In the genomic region with DNA sequence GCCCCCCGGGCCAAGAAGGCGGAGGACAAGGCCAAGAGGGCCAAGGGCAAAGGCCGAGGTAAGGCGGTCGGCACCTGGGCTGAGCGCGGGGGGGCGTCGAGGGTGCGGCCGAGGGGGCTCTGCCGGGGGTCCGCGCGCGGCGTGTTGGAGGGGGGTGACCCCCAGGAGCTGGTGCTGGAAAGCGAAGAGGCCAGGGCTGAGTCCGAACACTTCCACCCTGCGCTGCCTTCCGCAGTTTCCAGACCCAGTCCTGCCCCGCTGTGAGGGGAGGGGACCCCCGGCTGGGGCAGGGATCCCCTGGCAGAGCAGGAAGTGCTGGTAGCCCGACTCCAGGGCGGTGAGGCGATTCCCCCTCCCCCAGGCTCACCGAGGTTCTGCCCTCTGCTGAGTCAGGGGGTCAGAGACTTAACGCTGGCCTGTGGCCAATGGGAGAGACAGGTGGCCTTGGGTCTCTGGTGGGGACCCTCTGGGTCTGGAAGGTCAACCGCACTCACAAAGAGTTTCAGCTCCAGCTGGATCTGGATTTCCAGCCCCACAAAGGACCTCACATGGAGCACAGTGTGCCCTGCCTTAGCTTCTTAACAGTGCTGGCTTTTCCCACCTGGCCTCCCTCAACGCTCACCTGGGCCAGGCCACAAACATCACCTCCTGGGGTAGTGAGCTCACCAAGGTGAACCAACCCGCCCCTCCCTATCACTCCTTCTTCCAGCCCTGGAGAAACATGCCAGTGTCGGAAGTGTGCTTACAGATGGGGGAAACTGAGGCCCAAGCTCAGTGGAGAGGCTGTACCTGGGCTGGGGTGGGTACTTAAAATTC, we compare ENCODE assay signal across 1 cellular context.
TF ChIP-seq lines count a peak whose summit lies in the region.

No MANE protein-coding gene starts in this region.

TF ChIP-seq in HepG2, 621 proteins besides CTCF, POLR2A, EP300 and RAD21 (continues in another document):
- TF ChIP-seq, protein P1, sequence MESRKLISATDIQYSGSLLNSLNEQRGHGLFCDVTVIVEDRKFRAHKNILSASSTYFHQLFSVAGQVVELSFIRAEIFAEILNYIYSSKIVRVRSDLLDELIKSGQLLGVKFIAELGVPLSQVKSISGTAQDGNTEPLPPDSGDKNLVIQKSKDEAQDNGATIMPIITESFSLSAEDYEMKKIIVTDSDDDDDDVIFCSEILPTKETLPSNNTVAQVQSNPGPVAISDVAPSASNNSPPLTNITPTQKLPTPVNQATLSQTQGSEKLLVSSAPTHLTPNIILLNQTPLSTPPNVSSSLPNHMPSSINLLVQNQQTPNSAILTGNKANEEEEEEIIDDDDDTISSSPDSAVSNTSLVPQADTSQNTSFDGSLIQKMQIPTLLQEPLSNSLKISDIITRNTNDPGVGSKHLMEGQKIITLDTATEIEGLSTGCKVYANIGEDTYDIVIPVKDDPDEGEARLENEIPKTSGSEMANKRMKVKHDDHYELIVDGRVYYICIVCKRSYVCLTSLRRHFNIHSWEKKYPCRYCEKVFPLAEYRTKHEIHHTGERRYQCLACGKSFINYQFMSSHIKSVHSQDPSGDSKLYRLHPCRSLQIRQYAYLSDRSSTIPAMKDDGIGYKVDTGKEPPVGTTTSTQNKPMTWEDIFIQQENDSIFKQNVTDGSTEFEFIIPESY (CRISPR knock-in tag; IDR thresholded peaks at IDR 0.05): no peak
- no peak for TF ChIP-seq ZNF703 (CRISPR knock-in tag; IDR thresholded peaks at IDR 0.05; ENCODE audit: borderline replicate concordance)
- peak; percentile 55 for TF ChIP-seq ZBTB7A (CRISPR knock-in tag; IDR thresholded peaks at IDR 0.05)
- no peak; the same call in 1 of the 2 replicates for TF ChIP-seq KLF15 (CRISPR knock-in tag; IDR thresholded peaks at IDR 0.05; ENCODE audit: borderline replicate concordance)
- TF ChIP-seq SIX4 (CRISPR knock-in tag; IDR thresholded peaks at IDR 0.05): no peak
- TF ChIP-seq ZNF83 (CRISPR knock-in tag; IDR thresholded peaks at IDR 0.05; ENCODE audit: borderline replicate concordance): no peak
- TF ChIP-seq HMGA1 (CRISPR knock-in tag; conservative IDR thresholded peaks at IDR 0.05): no peak
- no peak for TF ChIP-seq TEAD2 (CRISPR knock-in tag; IDR thresholded peaks at IDR 0.05)
- no peak for TF ChIP-seq NAIF1 (CRISPR knock-in tag; IDR thresholded peaks at IDR 0.05; ENCODE audit: borderline replicate concordance)
- TF ChIP-seq, protein P2, sequence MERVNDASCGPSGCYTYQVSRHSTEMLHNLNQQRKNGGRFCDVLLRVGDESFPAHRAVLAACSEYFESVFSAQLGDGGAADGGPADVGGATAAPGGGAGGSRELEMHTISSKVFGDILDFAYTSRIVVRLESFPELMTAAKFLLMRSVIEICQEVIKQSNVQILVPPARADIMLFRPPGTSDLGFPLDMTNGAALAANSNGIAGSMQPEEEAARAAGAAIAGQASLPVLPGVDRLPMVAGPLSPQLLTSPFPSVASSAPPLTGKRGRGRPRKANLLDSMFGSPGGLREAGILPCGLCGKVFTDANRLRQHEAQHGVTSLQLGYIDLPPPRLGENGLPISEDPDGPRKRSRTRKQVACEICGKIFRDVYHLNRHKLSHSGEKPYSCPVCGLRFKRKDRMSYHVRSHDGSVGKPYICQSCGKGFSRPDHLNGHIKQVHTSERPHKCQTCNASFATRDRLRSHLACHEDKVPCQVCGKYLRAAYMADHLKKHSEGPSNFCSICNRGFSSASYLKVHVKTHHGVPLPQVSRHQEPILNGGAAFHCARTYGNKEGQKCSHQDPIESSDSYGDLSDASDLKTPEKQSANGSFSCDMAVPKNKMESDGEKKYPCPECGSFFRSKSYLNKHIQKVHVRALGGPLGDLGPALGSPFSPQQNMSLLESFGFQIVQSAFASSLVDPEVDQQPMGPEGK (CRISPR knock-in tag; IDR thresholded peaks at IDR 0.05): peak; percentile 75
- TF ChIP-seq SNAPC2 (CRISPR knock-in tag; IDR thresholded peaks at IDR 0.05): no peak
- no peak for TF ChIP-seq NR0B2 (CRISPR knock-in tag; IDR thresholded peaks at IDR 0.05)
- TF ChIP-seq ZNF335 (CRISPR knock-in tag; IDR thresholded peaks at IDR 0.05): no peak
- TF ChIP-seq SOX6 (IDR thresholded peaks at IDR 0.05): no peak
- TF ChIP-seq SOX6 (CRISPR knock-in tag; IDR thresholded peaks at IDR 0.05): no peak
- no peak for TF ChIP-seq TOPORS (CRISPR knock-in tag; IDR thresholded peaks at IDR 0.05)
- TF ChIP-seq EED (CRISPR knock-in tag; IDR thresholded peaks at IDR 0.05): peak; percentile 91
- TF ChIP-seq ZFP90 (CRISPR knock-in tag; IDR thresholded peaks at IDR 0.05; ENCODE audit: borderline replicate concordance): no peak
- no peak for TF ChIP-seq HNF4A (CRISPR knock-in tag; IDR thresholded peaks at IDR 0.05)
- no peak for TF ChIP-seq SYNCRIP (IDR thresholded peaks at IDR 0.05; ENCODE audit: insufficient read depth, low read depth, low read length)
- TF ChIP-seq, protein P3, sequence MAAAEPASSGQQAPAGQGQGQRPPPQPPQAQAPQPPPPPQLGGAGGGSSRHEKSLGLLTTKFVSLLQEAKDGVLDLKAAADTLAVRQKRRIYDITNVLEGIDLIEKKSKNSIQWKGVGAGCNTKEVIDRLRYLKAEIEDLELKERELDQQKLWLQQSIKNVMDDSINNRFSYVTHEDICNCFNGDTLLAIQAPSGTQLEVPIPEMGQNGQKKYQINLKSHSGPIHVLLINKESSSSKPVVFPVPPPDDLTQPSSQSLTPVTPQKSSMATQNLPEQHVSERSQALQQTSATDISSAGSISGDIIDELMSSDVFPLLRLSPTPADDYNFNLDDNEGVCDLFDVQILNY (CRISPR knock-in tag; conservative IDR thresholded peaks at IDR 0.05): peak; percentile 37; the same call in 1 of the 2 replicates
- no peak; the same call in 1 of the 2 replicates for TF ChIP-seq NFKB2 (CRISPR knock-in tag; IDR thresholded peaks at IDR 0.05; ENCODE audit: borderline replicate concordance)
- no peak for TF ChIP-seq ZNF678 (CRISPR knock-in tag; IDR thresholded peaks at IDR 0.05)
- peak; percentile 22; the same call in 1 of the 2 replicates for TF ChIP-seq MAX (IDR thresholded peaks at IDR 0.05)
- TF ChIP-seq MTF1 (CRISPR knock-in tag; IDR thresholded peaks at IDR 0.05): no peak
- TF ChIP-seq ZNF547 (CRISPR knock-in tag; IDR thresholded peaks at IDR 0.05): 0 out of 2 replicates have a peak, but pooled peaks have one; percentile 58
- no peak for TF ChIP-seq MTF2 (CRISPR knock-in tag; IDR thresholded peaks at IDR 0.05; ENCODE audit: borderline replicate concordance)
- no peak for TF ChIP-seq MBD4 (IDR thresholded peaks at IDR 0.05; ENCODE audit: borderline replicate concordance, low read length)
- TF ChIP-seq, protein P4, sequence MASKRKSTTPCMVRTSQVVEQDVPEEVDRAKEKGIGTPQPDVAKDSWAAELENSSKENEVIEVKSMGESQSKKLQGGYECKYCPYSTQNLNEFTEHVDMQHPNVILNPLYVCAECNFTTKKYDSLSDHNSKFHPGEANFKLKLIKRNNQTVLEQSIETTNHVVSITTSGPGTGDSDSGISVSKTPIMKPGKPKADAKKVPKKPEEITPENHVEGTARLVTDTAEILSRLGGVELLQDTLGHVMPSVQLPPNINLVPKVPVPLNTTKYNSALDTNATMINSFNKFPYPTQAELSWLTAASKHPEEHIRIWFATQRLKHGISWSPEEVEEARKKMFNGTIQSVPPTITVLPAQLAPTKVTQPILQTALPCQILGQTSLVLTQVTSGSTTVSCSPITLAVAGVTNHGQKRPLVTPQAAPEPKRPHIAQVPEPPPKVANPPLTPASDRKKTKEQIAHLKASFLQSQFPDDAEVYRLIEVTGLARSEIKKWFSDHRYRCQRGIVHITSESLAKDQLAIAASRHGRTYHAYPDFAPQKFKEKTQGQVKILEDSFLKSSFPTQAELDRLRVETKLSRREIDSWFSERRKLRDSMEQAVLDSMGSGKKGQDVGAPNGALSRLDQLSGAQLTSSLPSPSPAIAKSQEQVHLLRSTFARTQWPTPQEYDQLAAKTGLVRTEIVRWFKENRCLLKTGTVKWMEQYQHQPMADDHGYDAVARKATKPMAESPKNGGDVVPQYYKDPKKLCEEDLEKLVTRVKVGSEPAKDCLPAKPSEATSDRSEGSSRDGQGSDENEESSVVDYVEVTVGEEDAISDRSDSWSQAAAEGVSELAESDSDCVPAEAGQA (IDR thresholded peaks at IDR 0.05; ENCODE audit: low read depth): no peak
- TF ChIP-seq, protein P4 (CRISPR knock-in tag; IDR thresholded peaks at IDR 0.05; ENCODE audit: borderline replicate concordance): no peak
- TF ChIP-seq DPF2 (CRISPR knock-in tag; IDR thresholded peaks at IDR 0.05; ENCODE audit: borderline replicate concordance, low read depth): no peak
- TF ChIP-seq SNRNP70 (IDR thresholded peaks at IDR 0.05; ENCODE audit: low read depth, low read length): no peak
- TF ChIP-seq ZNF501 (CRISPR knock-in tag; IDR thresholded peaks at IDR 0.05): peak; percentile 68
- TF ChIP-seq PPARG (CRISPR knock-in tag; conservative IDR thresholded peaks at IDR 0.05): no peak
- peak; percentile 80 for TF ChIP-seq ZBTB7B (CRISPR knock-in tag; IDR thresholded peaks at IDR 0.05)
- no peak for TF ChIP-seq ZNF770 (CRISPR knock-in tag; IDR thresholded peaks at IDR 0.05)
- TF ChIP-seq, protein P5, sequence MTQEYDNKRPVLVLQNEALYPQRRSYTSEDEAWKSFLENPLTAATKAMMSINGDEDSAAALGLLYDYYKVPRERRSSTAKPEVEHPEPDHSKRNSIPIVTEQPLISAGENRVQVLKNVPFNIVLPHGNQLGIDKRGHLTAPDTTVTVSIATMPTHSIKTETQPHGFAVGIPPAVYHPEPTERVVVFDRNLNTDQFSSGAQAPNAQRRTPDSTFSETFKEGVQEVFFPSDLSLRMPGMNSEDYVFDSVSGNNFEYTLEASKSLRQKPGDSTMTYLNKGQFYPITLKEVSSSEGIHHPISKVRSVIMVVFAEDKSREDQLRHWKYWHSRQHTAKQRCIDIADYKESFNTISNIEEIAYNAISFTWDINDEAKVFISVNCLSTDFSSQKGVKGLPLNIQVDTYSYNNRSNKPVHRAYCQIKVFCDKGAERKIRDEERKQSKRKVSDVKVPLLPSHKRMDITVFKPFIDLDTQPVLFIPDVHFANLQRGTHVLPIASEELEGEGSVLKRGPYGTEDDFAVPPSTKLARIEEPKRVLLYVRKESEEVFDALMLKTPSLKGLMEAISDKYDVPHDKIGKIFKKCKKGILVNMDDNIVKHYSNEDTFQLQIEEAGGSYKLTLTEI (CRISPR knock-in tag; conservative IDR thresholded peaks at IDR 0.05): no peak
- TF ChIP-seq, protein P6, sequence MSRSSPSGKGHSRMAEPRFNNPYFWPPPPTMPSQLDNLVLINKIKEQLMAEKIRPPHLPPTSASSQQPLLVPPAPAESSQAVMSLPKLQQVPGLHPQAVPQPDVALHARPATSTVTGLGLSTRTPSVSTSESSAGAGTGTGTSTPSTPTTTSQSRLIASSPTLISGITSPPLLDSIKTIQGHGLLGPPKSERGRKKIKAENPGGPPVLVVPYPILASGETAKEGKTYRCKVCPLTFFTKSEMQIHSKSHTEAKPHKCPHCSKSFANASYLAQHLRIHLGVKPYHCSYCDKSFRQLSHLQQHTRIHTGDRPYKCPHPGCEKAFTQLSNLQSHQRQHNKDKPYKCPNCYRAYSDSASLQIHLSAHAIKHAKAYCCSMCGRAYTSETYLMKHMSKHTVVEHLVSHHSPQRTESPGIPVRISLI (CRISPR knock-in tag; IDR thresholded peaks at IDR 0.05; ENCODE audit: borderline replicate concordance): no peak
- TF ChIP-seq ZNF709 (CRISPR knock-in tag; IDR thresholded peaks at IDR 0.05): no peak
- TF ChIP-seq POGK (CRISPR knock-in tag; conservative IDR thresholded peaks at IDR 0.05): no peak
- TF ChIP-seq TAF1 (CRISPR knock-in tag; IDR thresholded peaks at IDR 0.05): peak; percentile 13; the same call in 1 of the 2 replicates
- TF ChIP-seq ZNF329 (CRISPR knock-in tag; IDR thresholded peaks at IDR 0.05; ENCODE audit: low read depth): no peak
